In genomic region chr3:71148455-71149060, GRCh38 we compare ENCODE assay signal across 14 cellular contexts.
DNase-seq lines count a peak whose midpoint lies in the region; ATAC-seq and TF ChIP-seq lines count a peak whose summit lies in the region.
"Had no signal": no experiment of that assay in that cellular context is flagged by ENCODE, and none has a peak within 500 bp of the region (broad histone marks: within the 10 kb centered on the region; RNA-seq: fewer than 3 reads in every experiment).

No MANE protein-coding gene starts in this region.

- H3K27me3 Mint-ChIP-seq in Calu3 (ENCODE audit: unreplicated experiment) (no peaks in the 10 kb centered on the region), activated B cell treated with CpG ODN at 0.5 μM for 24 hours (no peaks in the 10 kb centered on the region), memory B cell (no peaks in the 10 kb centered on the region)
- no peaks in the 10 kb centered on the region for H3K27me3 Mint-ChIP-seq in stimulated activated memory B cell treated with anti-CD40 and anti-IgM and Interleukin-4, amounts not matched to agents 10 μg/mL and 1 μg/mL and 100 μg/mL, for 72 hours

- DNase-seq in Calu3 (no peak), activated B cell treated with CpG ODN at 0.5 μM for 24 hours (no peak), memory B cell (ENCODE audit: low spot score in 2 of 2) (no peak)
- DNase-seq in stimulated activated CD4-positive, alpha-beta T cell treated with anti-CD3 and anti-CD28 coated beads, Interleukin-12 subunit alpha, Interleukin-12 subunit beta, amount 100 ng/mL, for 4 hours: no peak
- DNase-seq: COR-L47, HCEC 1CT, KBM-7, NCI-H1092, NCI-H2107, NCI-H345 had no signal

- ATAC-seq in activated B cell treated with CpG ODN at 0.5 μM for 24 hours (ENCODE audit: low read depth) (no peak), memory B cell (ENCODE audit: low read depth) (no peak), HG03039 (IDR thresholded peaks at IDR 0.05; ENCODE audit: unreplicated experiment) (no peak), GM21447 (IDR thresholded peaks at IDR 0.05; ENCODE audit: unreplicated experiment) (no peak)
- no peak for ATAC-seq in stimulated activated memory B cell treated with anti-CD40 and anti-IgM and Interleukin-4, amounts not matched to agents 10 μg/mL and 1 μg/mL and 100 μg/mL, for 72 hours
- ATAC-seq: Right ventricle myocardium inferior had no signal

- no peaks in the 10 kb centered on the region for H3K36me3 Mint-ChIP-seq in Calu3 (ENCODE audit: insufficient read depth, unreplicated experiment)
- H3K36me3 Mint-ChIP-seq in activated B cell treated with CpG ODN at 0.5 μM for 24 hours (ENCODE audit: low read depth): peaks cover 42% of the 10 kb centered on the region
- H3K36me3 Mint-ChIP-seq in memory B cell: peaks cover 10% of the 10 kb centered on the region
- H3K36me3 Mint-ChIP-seq in stimulated activated memory B cell treated with anti-CD40 and anti-IgM and Interleukin-4, amounts not matched to agents 10 μg/mL and 1 μg/mL and 100 μg/mL, for 72 hours: peaks cover 13% of the 10 kb centered on the region

- H3K4me1 Mint-ChIP-seq in Calu3 (ENCODE audit: low read depth, unreplicated experiment) (peaks cover 40% of the 10 kb centered on the region), activated B cell treated with CpG ODN at 0.5 μM for 24 hours (peaks cover 36% of the 10 kb centered on the region), memory B cell (peaks cover 13% of the 10 kb centered on the region)
- peaks cover 28% of the 10 kb centered on the region for H3K4me1 Mint-ChIP-seq in stimulated activated memory B cell treated with anti-CD40 and anti-IgM and Interleukin-4, amounts not matched to agents 10 μg/mL and 1 μg/mL and 100 μg/mL, for 72 hours

- intact Hi-C loops in Calu3 (cut with micrococcal nuclease; ENCODE audit: unreplicated experiment) (no loop called here), activated B cell treated with CpG ODN at 0.5 μM for 24 hours (cut with micrococcal nuclease) (loop anchor here (10.0 kb wide), 1 partner anchor 594 kb away; no protein-coding TSS in a partner anchor)

- H3K9me3 Mint-ChIP-seq in Calu3 (ENCODE audit: low read depth, unreplicated experiment) (no peaks in the 10 kb centered on the region), activated B cell treated with CpG ODN at 0.5 μM for 24 hours (no peaks in the 10 kb centered on the region), memory B cell (no peaks in the 10 kb centered on the region)
- no peaks in the 10 kb centered on the region for H3K9me3 Mint-ChIP-seq in stimulated activated memory B cell treated with anti-CD40 and anti-IgM and Interleukin-4, amounts not matched to agents 10 μg/mL and 1 μg/mL and 100 μg/mL, for 72 hours

- H3K4me3 Mint-ChIP-seq in Calu3 (ENCODE audit: low read depth, unreplicated experiment) (no peak overlapping the region), activated B cell treated with CpG ODN at 0.5 μM for 24 hours (no peak overlapping the region), memory B cell (no peak overlapping the region)
- no peak overlapping the region for H3K4me3 Mint-ChIP-seq in stimulated activated memory B cell treated with anti-CD40 and anti-IgM and Interleukin-4, amounts not matched to agents 10 μg/mL and 1 μg/mL and 100 μg/mL, for 72 hours

- H3K27ac Mint-ChIP-seq in Calu3 (ENCODE audit: unreplicated experiment) (peak overlapping the region; percentile 8), activated B cell treated with CpG ODN at 0.5 μM for 24 hours (peak overlapping the region; percentile 47), memory B cell (peak overlapping the region; percentile 3)
- peak overlapping the region; percentile 6 for H3K27ac Mint-ChIP-seq in stimulated activated memory B cell treated with anti-CD40 and anti-IgM and Interleukin-4, amounts not matched to agents 10 μg/mL and 1 μg/mL and 100 μg/mL, for 72 hours

- CTCF ChIA-PET in Calu3 (lab: Charles Lee): no interaction called here
- CTCF ChIA-PET in activated B cell treated with CpG ODN at 0.5 μM for 24 hours (lab: Charles Lee): no interaction called here

- TF ChIP-seq CTCF in Calu3 (IDR thresholded peaks at IDR 0.05; ENCODE audit: unreplicated experiment) (no peak), activated B cell treated with CpG ODN at 0.5 μM for 24 hours (IDR thresholded peaks at IDR 0.05) (no peak)

- no TSS peak for BruUV-seq in Calu3 (replicated peaks; lab: Mats Ljungman, UMichigan)

- POLR2A ChIA-PET in activated B cell treated with CpG ODN at 0.5 μM for 24 hours (lab: Charles Lee): interaction anchor here (1.3 kb wide), 1 partner anchor 18 kb away, joined by 5 read pairs; no protein-coding TSS in a partner anchor
